Comparison of ENCODE assay signal across 8 cellular contexts in the genomic region with DNA sequence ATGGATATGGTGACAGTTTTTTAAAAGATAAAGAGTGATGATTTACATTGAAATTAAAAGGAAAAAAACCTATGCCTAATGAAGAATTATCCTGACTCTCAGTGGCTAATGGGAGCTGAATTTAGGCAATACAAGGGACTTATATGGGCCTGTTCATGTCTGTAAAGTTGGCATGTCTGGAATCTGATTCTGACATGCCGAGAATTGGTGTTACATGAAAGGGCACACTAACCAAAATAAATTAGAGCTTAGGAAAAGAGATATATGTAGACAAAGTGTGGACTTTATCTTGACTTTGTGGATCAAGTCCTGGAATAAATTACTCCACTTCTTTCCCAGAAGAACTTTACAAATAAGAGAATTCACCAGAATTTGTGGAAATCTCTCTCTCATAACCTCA. TPM values are rescaled to one million over a fixed set of nuclear protein-coding genes. Genes with fewer than 3 reads are reported as not detected.
DNase-seq lines count a peak whose midpoint lies in the region; ATAC-seq and TF ChIP-seq lines count a peak whose summit lies in the region.

No MANE protein-coding gene starts in this region.

- TF ChIP-seq POLR2A in body of pancreas (IDR thresholded peaks at IDR 0.05) (no peak), uterus (IDR thresholded peaks at IDR 0.05) (no peak)

- TF ChIP-seq CTCF in cardiac muscle cell (IDR thresholded peaks at IDR 0.05; ENCODE audit: low read depth, low read length) (no peak), body of pancreas (IDR thresholded peaks at IDR 0.05) (no peak), uterus (IDR thresholded peaks at IDR 0.05) (no peak)

- H3K27ac ChIP-seq in cardiac muscle cell = peak overlapping the region; percentile 100
- peak overlapping the region in 3 of 4 donors; percentile 85 to 94 (median 92) for H3K27ac ChIP-seq in body of pancreas
- H3K27ac ChIP-seq in uterus = peak overlapping the region; percentile 90 to 95

- H3K4me3 ChIP-seq in cardiac muscle cell (peak overlapping the region; percentile 89), body of pancreas (peak overlapping the region in 1 of 2 donors; percentile 79), uterus (peak overlapping the region; percentile 92 to 99)

- H3K36me3 ChIP-seq in cardiac muscle cell = no peaks in the 10 kb centered on the region
- H3K36me3 ChIP-seq in body of pancreas (replicated peaks in 1 of 2; ENCODE audit: insufficient read depth in 1 of 2, low read depth in 2 of 2) = no peaks in the 10 kb centered on the region
- no peaks in the 10 kb centered on the region for H3K36me3 ChIP-seq in uterus

- no peaks in the 10 kb centered on the region for H3K9me3 Mint-ChIP-seq in memory B cell

- H3K36me3 Mint-ChIP-seq in memory B cell = peaks cover 7% of the 10 kb centered on the region

- 13% methylated on average over 1 of the region's 1 CpG for WGBS in body of pancreas, 2 donors

- H3K4me3 Mint-ChIP-seq in memory B cell = peak overlapping the region; percentile 97

- H3K9me3 ChIP-seq in cardiac muscle cell (ENCODE audit: low read depth) = no peaks in the 10 kb centered on the region
- no peaks in the 10 kb centered on the region for H3K9me3 ChIP-seq in body of pancreas
- no peaks in the 10 kb centered on the region for H3K9me3 ChIP-seq in uterus

- no peaks in the 10 kb centered on the region for H3K27me3 ChIP-seq in cardiac muscle cell
- no peaks in the 10 kb centered on the region for H3K27me3 ChIP-seq in body of pancreas
- no peaks in the 10 kb centered on the region for H3K27me3 ChIP-seq in uterus

- peaks cover 34% of the 10 kb centered on the region for H3K4me1 Mint-ChIP-seq in memory B cell

- intact Hi-C loops in Right ventricle myocardium inferior (cut with DNase I) = no loop called here
- intact Hi-C loops in body of pancreas (cut with DNase I) = loop anchor here (10.0 kb wide), 1 partner anchor 138 kb away; no protein-coding TSS in a partner anchor
- intact Hi-C loops in uterus (cut with DNase I; ENCODE audit: low total_unique reads) = loop anchor here (5.0 kb wide), 1 partner anchor 91 kb away; no protein-coding TSS in a partner anchor

- DNase-seq in cardiac muscle cell (ENCODE audit: low read depth in 1 of 2, low spot score in 1 of 2) (peak; percentile 24 to 39), Right ventricle myocardium inferior (ENCODE audit: missing footprints) (no peak), body of pancreas (no peak), memory B cell (ENCODE audit: low spot score in 2 of 2) (no peak), uterus (no peak), DMS114 treated with DMSO at 0.1 percent for 48 hours (lab: John Stamatoyannopoulos, UW; ENCODE audit: unreplicated experiment) (no peak)
- DNase-seq in central memory CD4-positive, alpha-beta T cell = no peak

- no peaks in the 10 kb centered on the region for H3K27me3 Mint-ChIP-seq in memory B cell

- peak overlapping the region; percentile 96 for H3K27ac Mint-ChIP-seq in memory B cell

- H3K4me1 ChIP-seq in cardiac muscle cell (ENCODE audit: low read depth) (peaks cover 15% of the 10 kb centered on the region), body of pancreas (peaks cover 53% of the 10 kb centered on the region), uterus (peaks cover 3 to 4% of the 10 kb centered on the region in 2 donors)

- ATAC-seq in Right ventricle myocardium inferior (no peak), body of pancreas (no peak), memory B cell (ENCODE audit: low read depth) (no peak), GM21723 (IDR thresholded peaks at IDR 0.05; ENCODE audit: unreplicated experiment) (no peak)

RNA-seq across cellular contexts. Expression of a gene that starts 1.1 kb away (rescaled TPM):
- 31.7 and 47.8 TPM in 2 replicates for total RNA-seq in cardiac muscle cell
- polyA plus RNA-seq in cardiac muscle cell = 28.3 and 33.7 TPM in 2 replicates
- 9.7 TPM for total RNA-seq in Right ventricle myocardium inferior
- total RNA-seq in body of pancreas = 10 to 100 TPM; 13.2 to 17.5 TPM
- total RNA-seq in uterus = 10 to 100 TPM in 3 of 4 donors, 1 to 10 TPM in 1; 8.7 to 46.3 (median 19.9) TPM

RNA-seq across cellular contexts. Expression of a gene that starts 36.5 kb away (rescaled TPM):
- total RNA-seq in cardiac muscle cell (386 and 610 TPM in 2 replicates), Right ventricle myocardium inferior (402 TPM), body of pancreas (100 to 1,000 TPM; 216 to 628 TPM), uterus (100 to 1,000 TPM; 236 to 475 (median 401) TPM)
- polyA plus RNA-seq in cardiac muscle cell = 473 and 1,006 TPM in 2 replicates

Comparison
In these comparisons a context has a peak if more than half of its experiments do, and no peak if none do; other contexts are left out.
1. DNase-seq: peak in cardiac muscle cell (2 of 2); none in Right ventricle myocardium inferior (single experiment), body of pancreas (0 of 4), memory B cell (0 of 2), uterus (0 of 2), central memory CD4-positive, alpha-beta T cell (single experiment) and DMS114 treated with DMSO at 0.1 percent for 48 hours (single experiment).
2. Peak in every context shown above with its lines, with median percentiles within 50 percentile points of each other: H3K27ac ChIP-seq.